ENCODE assay signal across 1 cellular context in the genomic region with DNA sequence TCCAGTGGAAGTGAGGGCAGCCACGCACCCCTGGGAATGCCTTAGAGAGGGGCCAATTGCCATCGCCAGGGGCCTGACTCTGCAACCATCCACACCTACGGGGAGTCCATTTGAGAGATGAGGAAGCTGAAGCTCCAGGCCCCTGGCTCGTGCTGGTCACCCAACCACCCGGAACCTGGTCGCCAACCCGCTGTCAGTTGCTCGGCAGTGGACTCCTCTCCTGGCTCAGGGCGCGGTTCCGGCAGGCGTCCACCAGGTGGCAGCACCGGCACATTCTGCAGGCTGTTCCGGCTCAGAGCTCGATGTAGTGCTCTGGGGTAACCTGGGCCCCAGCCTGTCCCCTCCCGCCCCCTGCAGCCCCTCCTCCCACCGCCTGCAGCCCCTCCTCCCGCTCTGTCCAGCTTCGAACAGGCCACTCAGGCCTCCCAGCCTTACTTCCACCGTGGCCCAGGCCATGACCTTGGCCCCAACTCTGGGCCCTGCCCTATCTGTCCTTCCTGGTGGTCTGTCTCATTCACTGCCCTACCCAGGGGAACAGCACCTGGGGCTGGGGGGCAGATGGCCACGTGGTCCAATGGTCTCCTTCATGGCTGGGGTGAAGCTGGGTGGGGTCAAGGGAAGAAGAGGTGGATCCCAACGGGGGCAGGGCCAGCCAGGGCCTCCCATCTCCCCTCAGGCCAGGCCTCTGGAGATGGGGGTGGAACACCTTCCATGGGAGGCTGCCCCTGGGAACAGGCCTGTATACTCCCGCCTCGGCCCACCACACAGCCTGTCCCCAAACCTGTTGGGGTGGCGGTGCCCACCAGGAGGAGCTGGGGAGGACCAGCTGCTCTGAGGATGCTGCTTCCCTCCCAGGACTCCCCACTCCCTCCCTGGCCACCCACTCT.
TF ChIP-seq lines count a peak whose summit lies in the region.

No MANE protein-coding gene starts in this region.

TF ChIP-seq in SK-N-SH, 30 proteins besides CTCF, POLR2A, EP300 and RAD21 (continued from another document):
- TF ChIP-seq, protein P1, sequence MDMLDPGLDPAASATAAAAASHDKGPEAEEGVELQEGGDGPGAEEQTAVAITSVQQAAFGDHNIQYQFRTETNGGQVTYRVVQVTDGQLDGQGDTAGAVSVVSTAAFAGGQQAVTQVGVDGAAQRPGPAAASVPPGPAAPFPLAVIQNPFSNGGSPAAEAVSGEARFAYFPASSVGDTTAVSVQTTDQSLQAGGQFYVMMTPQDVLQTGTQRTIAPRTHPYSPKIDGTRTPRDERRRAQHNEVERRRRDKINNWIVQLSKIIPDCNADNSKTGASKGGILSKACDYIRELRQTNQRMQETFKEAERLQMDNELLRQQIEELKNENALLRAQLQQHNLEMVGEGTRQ (IDR thresholded peaks at IDR 0.05; ENCODE audit: borderline replicate concordance, low read depth, low read length): no peak
- TF ChIP-seq, protein P2, sequence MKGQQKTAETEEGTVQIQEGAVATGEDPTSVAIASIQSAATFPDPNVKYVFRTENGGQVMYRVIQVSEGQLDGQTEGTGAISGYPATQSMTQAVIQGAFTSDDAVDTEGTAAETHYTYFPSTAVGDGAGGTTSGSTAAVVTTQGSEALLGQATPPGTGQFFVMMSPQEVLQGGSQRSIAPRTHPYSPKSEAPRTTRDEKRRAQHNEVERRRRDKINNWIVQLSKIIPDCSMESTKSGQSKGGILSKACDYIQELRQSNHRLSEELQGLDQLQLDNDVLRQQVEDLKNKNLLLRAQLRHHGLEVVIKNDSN (IDR thresholded peaks at IDR 0.05; ENCODE audit: borderline replicate concordance, low read depth): no peak
- TF ChIP-seq POLR2AphosphoS5 (IDR thresholded peaks at IDR 0.05; ENCODE audit: low read depth, low read length) (no peak), SIN3A (IDR thresholded peaks at IDR 0.05; ENCODE audit: borderline replicate concordance, low read depth, low read length) (peak; percentile 53; the same call in 1 of the 2 replicates), NRF1 (IDR thresholded peaks at IDR 0.05; ENCODE audit: low read depth, low read length) (no peak), RFX5 (IDR thresholded peaks at IDR 0.05; ENCODE audit: low read length) (no peak), JUND (IDR thresholded peaks at IDR 0.05) (no peak)
- TF ChIP-seq, protein P3, sequence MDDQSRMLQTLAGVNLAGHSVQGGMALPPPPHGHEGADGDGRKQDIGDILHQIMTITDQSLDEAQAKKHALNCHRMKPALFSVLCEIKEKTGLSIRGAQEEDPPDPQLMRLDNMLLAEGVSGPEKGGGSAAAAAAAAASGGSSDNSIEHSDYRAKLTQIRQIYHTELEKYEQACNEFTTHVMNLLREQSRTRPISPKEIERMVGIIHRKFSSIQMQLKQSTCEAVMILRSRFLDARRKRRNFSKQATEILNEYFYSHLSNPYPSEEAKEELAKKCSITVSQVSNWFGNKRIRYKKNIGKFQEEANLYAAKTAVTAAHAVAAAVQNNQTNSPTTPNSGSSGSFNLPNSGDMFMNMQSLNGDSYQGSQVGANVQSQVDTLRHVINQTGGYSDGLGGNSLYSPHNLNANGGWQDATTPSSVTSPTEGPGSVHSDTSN (IDR thresholded peaks at IDR 0.05): no peak
- TF ChIP-seq, protein P4, sequence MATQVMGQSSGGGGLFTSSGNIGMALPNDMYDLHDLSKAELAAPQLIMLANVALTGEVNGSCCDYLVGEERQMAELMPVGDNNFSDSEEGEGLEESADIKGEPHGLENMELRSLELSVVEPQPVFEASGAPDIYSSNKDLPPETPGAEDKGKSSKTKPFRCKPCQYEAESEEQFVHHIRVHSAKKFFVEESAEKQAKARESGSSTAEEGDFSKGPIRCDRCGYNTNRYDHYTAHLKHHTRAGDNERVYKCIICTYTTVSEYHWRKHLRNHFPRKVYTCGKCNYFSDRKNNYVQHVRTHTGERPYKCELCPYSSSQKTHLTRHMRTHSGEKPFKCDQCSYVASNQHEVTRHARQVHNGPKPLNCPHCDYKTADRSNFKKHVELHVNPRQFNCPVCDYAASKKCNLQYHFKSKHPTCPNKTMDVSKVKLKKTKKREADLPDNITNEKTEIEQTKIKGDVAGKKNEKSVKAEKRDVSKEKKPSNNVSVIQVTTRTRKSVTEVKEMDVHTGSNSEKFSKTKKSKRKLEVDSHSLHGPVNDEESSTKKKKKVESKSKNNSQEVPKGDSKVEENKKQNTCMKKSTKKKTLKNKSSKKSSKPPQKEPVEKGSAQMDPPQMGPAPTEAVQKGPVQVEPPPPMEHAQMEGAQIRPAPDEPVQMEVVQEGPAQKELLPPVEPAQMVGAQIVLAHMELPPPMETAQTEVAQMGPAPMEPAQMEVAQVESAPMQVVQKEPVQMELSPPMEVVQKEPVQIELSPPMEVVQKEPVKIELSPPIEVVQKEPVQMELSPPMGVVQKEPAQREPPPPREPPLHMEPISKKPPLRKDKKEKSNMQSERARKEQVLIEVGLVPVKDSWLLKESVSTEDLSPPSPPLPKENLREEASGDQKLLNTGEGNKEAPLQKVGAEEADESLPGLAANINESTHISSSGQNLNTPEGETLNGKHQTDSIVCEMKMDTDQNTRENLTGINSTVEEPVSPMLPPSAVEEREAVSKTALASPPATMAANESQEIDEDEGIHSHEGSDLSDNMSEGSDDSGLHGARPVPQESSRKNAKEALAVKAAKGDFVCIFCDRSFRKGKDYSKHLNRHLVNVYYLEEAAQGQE (IDR thresholded peaks at IDR 0.05; ENCODE audit: low read depth, low read length): no peak
TF ChIP-seq in SK-N-SH: peak in this region for 4.
